Comparison of ENCODE assay signal across 9 cellular contexts in genomic region chr5:172274951-172275753, GRCh38. TPM values are rescaled to one million over a fixed set of nuclear protein-coding genes. Genes with fewer than 3 reads are reported as not detected.
DNase-seq lines count a peak whose midpoint lies in the region; ATAC-seq, FAIRE-seq and TF ChIP-seq lines count a peak whose summit lies in the region.
"Had no signal": no experiment of that assay in that cellular context is flagged by ENCODE, and none has a peak within 500 bp of the region (broad histone marks: within the 10 kb centered on the region; RNA-seq: fewer than 3 reads in every experiment).

No MANE protein-coding gene starts in this region.

- H3K4me1 ChIP-seq in pancreas, result no peaks in the 10 kb centered on the region

- H3K4me3 ChIP-seq in brain microvascular endothelial cell (ENCODE audit: low read depth, low read length), result no peak overlapping the region
- no peak overlapping the region for H3K4me3 ChIP-seq in pancreas
- H3K4me3 ChIP-seq: lower lobe of right lung had no signal

- H3K27me3 ChIP-seq in brain microvascular endothelial cell (replicated peaks) (no peaks in the 10 kb centered on the region), pancreas (no peaks in the 10 kb centered on the region)

- in situ Hi-C loops in brain microvascular endothelial cell (cut with HindIII; ENCODE audit: low pct_ligation_motif_present, low sequenced_read_pairs), result no loop called here

- FAIRE-seq in pancreas (lab: Jason Lieb, UNC), result no peak

- H3K9me3 ChIP-seq in pancreas, result no peaks in the 10 kb centered on the region
- H3K9me3 ChIP-seq: lower lobe of right lung had no signal

- no peak for TF ChIP-seq CTCF in brain microvascular endothelial cell (IDR thresholded peaks at IDR 0.05; ENCODE audit: low read depth, low read length, missing control alignments)
- no peak for TF ChIP-seq CTCF in pancreas (IDR thresholded peaks at IDR 0.05)

- ATAC-seq in GM18868 (IDR thresholded peaks at IDR 0.05; ENCODE audit: unreplicated experiment) (peak; percentile 55), pancreas (no peak), left lobe of liver (no peak)

- peak; percentile 53 for DNase-seq in T-helper 22 cell (ENCODE audit: low read depth)
- peak; percentile 87 for DNase-seq in brain microvascular endothelial cell
- peak; percentile 83 for DNase-seq in stimulated activated CD4-positive, alpha-beta T cell treated with anti-CD3 and anti-CD28 coated beads, Interleukin-1b, Interleukin-23, amount 100 ng/mL, for 48 hours
- no peak for DNase-seq in NCI-H1417 (lab: John Stamatoyannopoulos, UW)
- no peak for DNase-seq in amniotic stem cell (lab: John Stamatoyannopoulos, UW)
- no peak for DNase-seq in pancreas
- no peak for DNase-seq in left lobe of liver (ENCODE audit: low spot score)
- DNase-seq: lower lobe of right lung had no signal

- H3K27ac ChIP-seq in brain microvascular endothelial cell (peak overlapping the region; percentile 3), pancreas (no peak overlapping the region)
- H3K27ac ChIP-seq: lower lobe of right lung had no signal

- intact Hi-C loops in pancreas (cut with DNase I), result no loop called here

- 84 to 87% methylated on average over 14 of the region's 14 CpGs for WGBS in pancreas, 2 donors

- H3K36me3 ChIP-seq in brain microvascular endothelial cell (replicated peaks) (no peaks in the 10 kb centered on the region), pancreas (no peaks in the 10 kb centered on the region)
- H3K36me3 ChIP-seq: lower lobe of right lung had no signal

RNA-seq across cellular contexts. Expression of gene UBTD2, which starts 8.4 kb away (rescaled TPM):
- total RNA-seq in pancreas, result 10 to 100 TPM in 2 of 6 donors, 1 to 10 TPM in 4; 4.5 to 12.9 (median 6.9) TPM
- 1 to 10 TPM; 5.9 to 7.8 TPM for polyA plus RNA-seq in pancreas
- total RNA-seq in left lobe of liver, result 7.1 TPM

Comparison
In these comparisons a context has a peak if more than half of its experiments do, and no peak if none do; other contexts are left out.
1. DNase-seq: peak in T-helper 22 cell (single experiment), brain microvascular endothelial cell (single experiment) and stimulated activated CD4-positive, alpha-beta T cell treated with anti-CD3 and anti-CD28 coated beads, Interleukin-1b, Interleukin-23, amount 100 ng/mL, for 48 hours (single experiment); none in NCI-H1417 (0 of 3), amniotic stem cell (single experiment), pancreas (0 of 6) and left lobe of liver (single experiment).